Comparison of ENCODE assay signal across 1 cellular context in the genomic region with DNA sequence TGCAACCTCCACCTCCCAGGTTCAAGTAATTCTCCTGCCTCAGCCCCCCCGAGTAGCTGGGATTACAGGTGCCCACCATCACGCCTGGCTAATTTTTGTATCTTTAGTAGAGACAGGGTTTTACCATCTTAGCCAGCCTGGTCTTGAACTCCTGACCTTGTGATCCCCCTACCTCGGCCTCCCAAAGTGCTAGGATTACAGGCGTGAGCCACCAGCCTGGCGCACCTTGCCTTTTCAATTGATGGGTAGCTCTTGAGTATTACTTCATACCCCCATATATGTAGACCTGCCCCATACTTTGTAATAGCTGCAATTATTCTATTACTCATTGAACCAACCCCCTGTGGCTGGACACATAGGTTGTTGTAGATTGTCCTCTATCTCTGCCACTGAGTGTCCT.
TF ChIP-seq lines count a peak whose summit lies in the region.

No MANE protein-coding gene starts in this region.

TF ChIP-seq in H1, 55 proteins besides CTCF, POLR2A, EP300 and RAD21 (continued from another document):
- TF ChIP-seq JUN (IDR thresholded peaks at IDR 0.05; ENCODE audit: low read depth, low read length) (no peak), SIN3A (conservative IDR thresholded peaks at IDR 0.05 in 1 of 2, IDR thresholded peaks at IDR 0.05 in 1 of 2; ENCODE audit: low read depth in 1 of 2, low read length in 2 of 2) (no peak), BCL11A (IDR thresholded peaks at IDR 0.05; ENCODE audit: low read depth in 2 of 2, low read length in 2 of 2) (no peak), SIRT6 (IDR thresholded peaks at IDR 0.05; ENCODE audit: low read length) (no peak), TBP (IDR thresholded peaks at IDR 0.05; ENCODE audit: low read depth, low read length) (no peak), SUZ12 (IDR thresholded peaks at IDR 0.05; ENCODE audit: low read length) (no peak), RBBP5 (IDR thresholded peaks at IDR 0.05; ENCODE audit: borderline replicate concordance, low read depth, low read length) (no peak)
- TF ChIP-seq, protein P1, sequence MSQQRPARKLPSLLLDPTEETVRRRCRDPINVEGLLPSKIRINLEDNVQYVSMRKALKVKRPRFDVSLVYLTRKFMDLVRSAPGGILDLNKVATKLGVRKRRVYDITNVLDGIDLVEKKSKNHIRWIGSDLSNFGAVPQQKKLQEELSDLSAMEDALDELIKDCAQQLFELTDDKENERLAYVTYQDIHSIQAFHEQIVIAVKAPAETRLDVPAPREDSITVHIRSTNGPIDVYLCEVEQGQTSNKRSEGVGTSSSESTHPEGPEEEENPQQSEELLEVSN (IDR thresholded peaks at IDR 0.05) = no peak
